In genomic region chr9:120928015-120928719, GRCh38 we compare ENCODE assay signal across 8 cellular contexts. TPM values are rescaled to one million over a fixed set of nuclear protein-coding genes. Genes with fewer than 3 reads are reported as not detected.
A peak's percentile ranks its signal among the peaks of the same experiment; 100 is the strongest.
DNase-seq lines count a peak whose midpoint lies in the region; ATAC-seq, FAIRE-seq and TF ChIP-seq lines count a peak whose summit lies in the region.

No MANE protein-coding gene starts in this region.

- TF ChIP-seq POLR2A in right lobe of liver (IDR thresholded peaks at IDR 0.05), result no peak
- no peak for TF ChIP-seq POLR2A in suprapubic skin (IDR thresholded peaks at IDR 0.05)
- no peak; the same call in 1 of the 2 replicates for TF ChIP-seq POLR2A in GM12891 (IDR thresholded peaks at IDR 0.05; ENCODE audit: low read depth, low read length)

- H3K27ac ChIP-seq in right lobe of liver (peak overlapping the region; percentile 81 to 88 (median 87)), suprapubic skin (peak overlapping the region; percentile 87)

- no peaks in the 10 kb centered on the region for H3K27me3 ChIP-seq in right lobe of liver
- H3K27me3 ChIP-seq in suprapubic skin, result no peaks in the 10 kb centered on the region

- no peaks in the 10 kb centered on the region for H3K9me3 ChIP-seq in right lobe of liver
- H3K9me3 ChIP-seq in suprapubic skin, result no peaks in the 10 kb centered on the region

- ATAC-seq in right lobe of liver, result peak; percentile 18 to 27 (median 22)

- in situ Hi-C loops in G401 (cut with HindIII; ENCODE audit: low sequenced_read_pairs), result no loop called here

- H3K4me1 ChIP-seq in right lobe of liver (peaks cover 0 to 5% (median 0%) of the 10 kb centered on the region in 4 donors), suprapubic skin (peaks cover 46% of the 10 kb centered on the region)

- peak; percentile 36 for DNase-seq in G401 (ENCODE audit: low spot score)
- peak; percentile 52 for DNase-seq in NCI-H69 (lab: John Stamatoyannopoulos, UW)
- DNase-seq in cerebellar cortex (ENCODE audit: low spot score), result peak; percentile 28
- peak in 1 of 3 donors; percentile 55 for DNase-seq in right lobe of liver
- no peak for DNase-seq in suprapubic skin (ENCODE audit: low spot score in 2 of 2)
- DNase-seq in GM12891 (ENCODE audit: insufficient read length, low spot score), result no peak
- no peak for DNase-seq in hippocampal formation (lab: John Stamatoyannopoulos, UW)
- DNase-seq in HTR-8/SVneo (ENCODE audit: insufficient read length, low spot score), result no peak

- 20% methylated on average over 31 of the region's 31 CpGs for WGBS in right lobe of liver (ENCODE audit: insufficient coverage, low coverage, low lambda C conversion rate, missing lambda C conversion rate)
- 18% methylated on average over 31 of the region's 31 CpGs for WGBS in suprapubic skin

- intact Hi-C loops in right lobe of liver (cut with DNase I), result loop anchor here in 1 of 2 donors (10.0 kb wide), 1 partner anchor 53 kb away; the partner anchor contains the start of gene PHF19

- TF ChIP-seq EP300 in suprapubic skin (IDR thresholded peaks at IDR 0.05), result no peak

- H3K36me3 ChIP-seq in right lobe of liver (no peaks in the 10 kb centered on the region), suprapubic skin (no peaks in the 10 kb centered on the region)

- no peak for TF ChIP-seq CTCF in right lobe of liver (IDR thresholded peaks at IDR 0.05)
- no peak for TF ChIP-seq CTCF in suprapubic skin (IDR thresholded peaks at IDR 0.05)

- H3K4me3 ChIP-seq in right lobe of liver (peak overlapping the region; percentile 80 to 88 (median 85)), suprapubic skin (peak overlapping the region; percentile 72)

- FAIRE-seq in GM12891 (lab: Jason Lieb, UNC) (no peak), HTR-8/SVneo (lab: Jason Lieb, UNC) (no peak)

TF ChIP-seq in GM12891, 5 proteins besides CTCF, POLR2A, EP300 and RAD21:
- TF ChIP-seq TAF1 (IDR thresholded peaks at IDR 0.05; ENCODE audit: low read depth, low read length), result no peak

RNA-seq across cellular contexts. Expression of gene TRAF1, which starts 1.6 kb away (rescaled TPM):
- 0.49 and 0.85 TPM in 2 replicates for total RNA-seq in G401 (2014; rRNA removed; shearing (Covaris generic))
- 1 to 10 TPM in 5 of 6 experiments, under 1 TPM in 1; 0.99 to 2.5 (median 2.1) TPM for total RNA-seq in right lobe of liver
- 10 to 100 TPM in 1 of 4 donors, 1 to 10 TPM in 3; 3.5 to 12.2 (median 7.5) TPM for total RNA-seq in suprapubic skin
- polyA plus RNA-seq in GM12891 (2012; ENCODE audit: low read depth, missing spikeins), result 107 TPM

RNA-seq across cellular contexts. Expression of gene PHF19, which starts 51.2 kb away (rescaled TPM):
- 60.2 and 66.5 TPM in 2 replicates for total RNA-seq in G401 (2014; rRNA removed; shearing (Covaris generic))
- total RNA-seq in right lobe of liver (1 to 10 TPM; 2.2 to 8.0 (median 5.2) TPM), suprapubic skin (10 to 100 TPM; 11.3 to 15.5 (median 13.8) TPM)
- polyA plus RNA-seq in GM12891 (2012; ENCODE audit: low read depth, missing spikeins), result 65.4 TPM

Comparison
In these comparisons a context has a peak if more than half of its experiments do, and no peak if none do; other contexts are left out.
1. DNase-seq: peak in G401 (single experiment), NCI-H69 (single experiment) and cerebellar cortex (single experiment); none in suprapubic skin (0 of 2), GM12891 (single experiment), hippocampal formation (0 of 2) and HTR-8/SVneo (single experiment).